Comparison of ENCODE assay signal across 15 cellular contexts in genomic region chr1:157438236-157439012, GRCh38.
DNase-seq lines count a peak whose midpoint lies in the region; ATAC-seq and TF ChIP-seq lines count a peak whose summit lies in the region.
"Had no signal": no experiment of that assay in that cellular context is flagged by ENCODE, and none has a peak within 500 bp of the region (broad histone marks: within the 10 kb centered on the region; RNA-seq: fewer than 3 reads in every experiment).

No MANE protein-coding gene starts in this region.

- no peak for TF ChIP-seq CTCF in choroid plexus epithelial cell (conservative IDR thresholded peaks at IDR 0.05; ENCODE audit: low read depth, low read length)

- POLR2A ChIA-PET in HEK293T (lab: Yijun Ruan, JAX) = no interaction called here

- H3K27me3 Mint-ChIP-seq in stimulated activated memory B cell treated with anti-CD40 and anti-IgM and Interleukin-4, amounts not matched to agents 10 μg/mL and 1 μg/mL and 100 μg/mL, for 72 hours = peaks cover 21% of the 10 kb centered on the region
- H3K27me3 Mint-ChIP-seq in T-helper 2 cell treated with Interferon-gamma antibody and Interleukin-4, amounts not matched to agents 5 μg/mL and 100 μg/mL, for 36 hours (ENCODE audit: low read depth) = peaks cover 11% of the 10 kb centered on the region

- H3K9me3 Mint-ChIP-seq in stimulated activated memory B cell treated with anti-CD40 and anti-IgM and Interleukin-4, amounts not matched to agents 10 μg/mL and 1 μg/mL and 100 μg/mL, for 72 hours = no peaks in the 10 kb centered on the region
- H3K9me3 Mint-ChIP-seq in T-helper 2 cell treated with Interferon-gamma antibody and Interleukin-4, amounts not matched to agents 5 μg/mL and 100 μg/mL, for 36 hours = no peaks in the 10 kb centered on the region
- H3K9me3 Mint-ChIP-seq: activated T-helper 17 cell treated with anti-CD3 and anti-CD28 coated beads, Interleukin-2, amount 50 U/mL, for 72 hours had no signal

- no peak overlapping the region for H3K4me3 ChIP-seq in choroid plexus epithelial cell (ENCODE audit: low read depth, low read length)
- H3K4me3 ChIP-seq: lung, SJSA1, skin epidermis had no signal

- no peak overlapping the region for H3K4me3 Mint-ChIP-seq in stimulated activated memory B cell treated with anti-CD40 and anti-IgM and Interleukin-4, amounts not matched to agents 10 μg/mL and 1 μg/mL and 100 μg/mL, for 72 hours
- no peak overlapping the region for H3K4me3 Mint-ChIP-seq in T-helper 2 cell treated with Interferon-gamma antibody and Interleukin-4, amounts not matched to agents 5 μg/mL and 100 μg/mL, for 36 hours
- H3K4me3 Mint-ChIP-seq: activated CD8-positive, alpha-beta T cell treated with anti-CD3 and anti-CD28 coated beads, Interleukin-2, amount 10 ng/mL, durations not matched to agents 7 days and 5 days; activated T-helper 17 cell treated with anti-CD3 and anti-CD28 coated beads, Interleukin-2, amount 50 U/mL, for 72 hours had no signal

- H3K27ac Mint-ChIP-seq in stimulated activated memory B cell treated with anti-CD40 and anti-IgM and Interleukin-4, amounts not matched to agents 10 μg/mL and 1 μg/mL and 100 μg/mL, for 72 hours = no peak overlapping the region
- no peak overlapping the region for H3K27ac Mint-ChIP-seq in T-helper 2 cell treated with Interferon-gamma antibody and Interleukin-4, amounts not matched to agents 5 μg/mL and 100 μg/mL, for 36 hours
- H3K27ac Mint-ChIP-seq: activated CD8-positive, alpha-beta T cell treated with anti-CD3 and anti-CD28 coated beads, Interleukin-2, amount 10 ng/mL, durations not matched to agents 7 days and 5 days; activated T-helper 17 cell treated with anti-CD3 and anti-CD28 coated beads, Interleukin-2, amount 50 U/mL, for 72 hours had no signal

- H3K4me1 Mint-ChIP-seq in stimulated activated memory B cell treated with anti-CD40 and anti-IgM and Interleukin-4, amounts not matched to agents 10 μg/mL and 1 μg/mL and 100 μg/mL, for 72 hours = no peaks in the 10 kb centered on the region
- H3K4me1 Mint-ChIP-seq in T-helper 2 cell treated with Interferon-gamma antibody and Interleukin-4, amounts not matched to agents 5 μg/mL and 100 μg/mL, for 36 hours (ENCODE audit: low read depth) = no peaks in the 10 kb centered on the region
- H3K4me1 Mint-ChIP-seq: activated T-helper 17 cell treated with anti-CD3 and anti-CD28 coated beads, Interleukin-2, amount 50 U/mL, for 72 hours had no signal

- DNase-seq in EH (ENCODE audit: low read depth) = peak; percentile 20
- peak; percentile 14 for DNase-seq in NCI-H1048 (lab: John Stamatoyannopoulos, UW)
- DNase-seq in choroid plexus epithelial cell (ENCODE audit: low read depth) = peak; percentile 42
- peak; percentile 2 for DNase-seq in myocyte (ENCODE audit: low read depth)
- no peak for DNase-seq in HEK293T (ENCODE audit: extremely low spot score)
- no peak for DNase-seq in left lobe of liver (ENCODE audit: low spot score)
- DNase-seq in T-helper 2 cell treated with Interferon-gamma antibody and Interleukin-4, amounts not matched to agents 5 μg/mL and 100 μg/mL, for 36 hours (ENCODE audit: low spot score) = no peak
- DNase-seq: activated CD8-positive, alpha-beta T cell treated with anti-CD3 and anti-CD28 coated beads, Interleukin-2, amount 10 ng/mL, durations not matched to agents 7 days and 5 days; NCI-H1092 treated with DMSO at 0.1 percent for 48 hours; stimulated activated naive CD4-positive, alpha-beta T cell had no signal

- no peaks in the 10 kb centered on the region for H3K36me3 Mint-ChIP-seq in stimulated activated memory B cell treated with anti-CD40 and anti-IgM and Interleukin-4, amounts not matched to agents 10 μg/mL and 1 μg/mL and 100 μg/mL, for 72 hours
- H3K36me3 Mint-ChIP-seq in T-helper 2 cell treated with Interferon-gamma antibody and Interleukin-4, amounts not matched to agents 5 μg/mL and 100 μg/mL, for 36 hours (ENCODE audit: low read depth) = no peaks in the 10 kb centered on the region

- ATAC-seq in stimulated activated memory B cell treated with anti-CD40 and anti-IgM and Interleukin-4, amounts not matched to agents 10 μg/mL and 1 μg/mL and 100 μg/mL, for 72 hours = no peak
- ATAC-seq in left lobe of liver = no peak
- ATAC-seq: activated CD8-positive, alpha-beta T cell treated with anti-CD3 and anti-CD28 coated beads, Interleukin-2, amount 10 ng/mL, durations not matched to agents 7 days and 5 days; activated T-helper 17 cell treated with anti-CD3 and anti-CD28 coated beads, Interleukin-2, amount 50 U/mL, for 72 hours had no signal

- CTCF ChIA-PET in HEK293T (lab: Yijun Ruan, JAX) = no interaction called here

TF ChIP-seq in HEK293T, 16 proteins besides CTCF, POLR2A, EP300 and RAD21:
- TF ChIP-seq FOXA1 (IDR thresholded peaks at IDR 0.05) (no peak), HDGF (IDR thresholded peaks at IDR 0.05; ENCODE audit: borderline replicate concordance) (no peak), FOXK2 (IDR thresholded peaks at IDR 0.05) (no peak), SP1 (IDR thresholded peaks at IDR 0.05) (no peak), LEF1 (IDR thresholded peaks at IDR 0.05; ENCODE audit: borderline replicate concordance) (no peak), ZNF384 (IDR thresholded peaks at IDR 0.05) (no peak), SUZ12 (IDR thresholded peaks at IDR 0.05) (no peak), FOXM1 (IDR thresholded peaks at IDR 0.05; ENCODE audit: borderline replicate concordance) (no peak), L3MBTL2 (conservative IDR thresholded peaks at IDR 0.05) (no peak), CTBP1 (IDR thresholded peaks at IDR 0.05; ENCODE audit: borderline replicate concordance) (no peak), ELF4 (IDR thresholded peaks at IDR 0.05) (no peak), ARNT (IDR thresholded peaks at IDR 0.05) (no peak), NFRKB (IDR thresholded peaks at IDR 0.05) (no peak), TARDBP (IDR thresholded peaks at IDR 0.05) (no peak), BHLHE40 (IDR thresholded peaks at IDR 0.05; ENCODE audit: borderline replicate concordance) (no peak), PKNOX1 (IDR thresholded peaks at IDR 0.05) (no peak)

Comparison
In these comparisons a context has a peak if more than half of its experiments do, and no peak if none do; other contexts are left out.
1. DNase-seq: peak in EH (single experiment), NCI-H1048 (single experiment), choroid plexus epithelial cell (single experiment) and myocyte (single experiment); none in HEK293T (single experiment), left lobe of liver (single experiment) and T-helper 2 cell treated with Interferon-gamma antibody and Interleukin-4, amounts not matched to agents 5 μg/mL and 100 μg/mL, for 36 hours (single experiment).